16 cellular contexts compared by ENCODE assay signal in genomic region chr1:6436277-6436676, GRCh38. TPM values are rescaled to one million over a fixed set of nuclear protein-coding genes. Genes with fewer than 3 reads are reported as not detected.
"Had no signal": no experiment of that assay in that cellular context is flagged by ENCODE, and none has a peak within 500 bp of the region (broad histone marks: within the 10 kb centered on the region; RNA-seq: fewer than 3 reads in every experiment).

No MANE protein-coding gene starts in this region.

RNA-seq across cellular contexts. Expression of gene ESPN, which starts 11.7 kb away (rescaled TPM):
- total RNA-seq: occipital lobe, osteoblast, osteocyte, posterior vena cava, psoas muscle, smooth muscle cell had no signal
- polyA plus RNA-seq: neural cell had no signal

RNA-seq across cellular contexts. Expression of gene HES2, which starts 16.6 kb away (rescaled TPM):
- total RNA-seq: natural killer cell; natural killer cell treated with Interleukin-12 subunit alpha and Interleukin-12 subunit beta and Interleukin-15 and Interleukin-18, amount 100 ng/mL, for 72 hours; osteoblast; osteocyte; right atrium auricular region; sciatic nerve; sigmoid colon; skeletal muscle tissue had no signal
- polyA plus RNA-seq: neural cell, ovary, pancreas, right cardiac atrium had no signal
